Comparison of ENCODE assay signal across 9 cellular contexts in the genomic region with DNA sequence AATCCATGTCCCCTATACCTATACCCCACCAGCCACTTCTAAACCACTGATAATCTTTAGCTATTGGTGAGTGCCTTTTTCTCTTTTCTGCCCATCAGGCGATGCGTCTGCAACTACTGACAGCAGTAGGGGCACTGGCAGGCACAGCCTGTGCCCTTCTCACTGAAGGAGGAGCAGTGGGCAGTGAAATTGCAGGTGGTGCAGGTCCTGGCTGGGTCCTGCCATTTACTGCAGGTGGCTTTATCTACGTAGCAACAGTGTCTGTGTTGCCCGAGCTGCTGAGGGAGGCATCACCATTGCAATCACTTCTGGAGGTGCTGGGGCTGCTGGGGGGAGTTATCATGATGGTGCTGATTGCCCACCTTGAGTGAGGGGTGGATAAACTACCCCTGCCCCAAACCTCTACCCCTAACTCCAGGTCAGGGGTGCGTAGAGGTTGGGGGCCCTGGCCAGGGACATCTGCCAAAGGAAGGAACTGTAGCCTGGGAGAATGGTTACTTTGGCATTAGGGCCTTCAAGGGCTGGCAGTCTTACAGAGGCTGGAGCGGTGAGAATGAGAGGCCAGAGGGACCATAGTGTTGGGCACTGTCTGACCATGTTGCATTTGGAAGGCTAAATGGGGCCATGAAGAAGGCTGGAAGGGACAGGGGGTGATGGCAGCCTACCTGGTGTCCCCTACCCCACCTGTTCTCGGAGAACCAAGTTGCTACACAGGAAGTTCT. TPM values are rescaled to one million over a fixed set of nuclear protein-coding genes. Genes with fewer than 3 reads are reported as not detected.
DNase-seq lines count a peak whose midpoint lies in the region; ATAC-seq and TF ChIP-seq lines count a peak whose summit lies in the region.
"Had no signal": no experiment of that assay in that cellular context is flagged by ENCODE, and none has a peak within 500 bp of the region (broad histone marks: within the 10 kb centered on the region; RNA-seq: fewer than 3 reads in every experiment).

No MANE protein-coding gene starts in this region.

- peak overlapping the region; percentile 80 for H3K27ac Mint-ChIP-seq in CD4-positive, alpha-beta T cell
- peak overlapping the region; percentile 78 for H3K27ac Mint-ChIP-seq in neural crest cell (ENCODE audit: unreplicated experiment)

- POLR2A ChIA-PET in CD4-positive, alpha-beta T cell (lab: Charles Lee), result no interaction called here

- no peaks in the 10 kb centered on the region for H3K27me3 Mint-ChIP-seq in CD4-positive, alpha-beta T cell
- no peaks in the 10 kb centered on the region for H3K27me3 Mint-ChIP-seq in neural crest cell (ENCODE audit: low read depth)

- ATAC-seq in CD4-positive, alpha-beta T cell (ENCODE audit: poor library complexity), result no peak
- no peak for ATAC-seq in GM21447 (IDR thresholded peaks at IDR 0.05; ENCODE audit: unreplicated experiment)

- no peaks in the 10 kb centered on the region for H3K9me3 ChIP-seq in CD4-positive, alpha-beta T cell (ENCODE audit: control insufficient read depth, low read length)
- no peaks in the 10 kb centered on the region for H3K9me3 ChIP-seq in KOPT-K1 (ENCODE audit: insufficient read depth, low read length, poor library complexity, severe bottlenecking)
- H3K9me3 ChIP-seq in breast epithelium, result no peaks in the 10 kb centered on the region

- H3K4me3 ChIP-seq in breast epithelium, result peak overlapping the region in 2 of 3 donors; percentile 74 to 87

- TF ChIP-seq CTCF in CD4-positive, alpha-beta T cell (IDR thresholded peaks at IDR 0.05), result no peak
- no peak for TF ChIP-seq CTCF in breast epithelium (IDR thresholded peaks at IDR 0.05)
- TF ChIP-seq CTCF in neural crest cell (conservative IDR thresholded peaks at IDR 0.05), result no peak

- H3K4me1 Mint-ChIP-seq in CD4-positive, alpha-beta T cell (ENCODE audit: low read depth), result peaks cover 71% of the 10 kb centered on the region
- peaks cover 74% of the 10 kb centered on the region for H3K4me1 Mint-ChIP-seq in neural crest cell

- no peak for TF ChIP-seq POLR2A in breast epithelium (IDR thresholded peaks at IDR 0.05)

- CTCF ChIA-PET in CD4-positive, alpha-beta T cell (lab: Charles Lee), result interaction anchor here (3.1 kb wide), 1 partner anchor 45 kb away, joined by 11 read pairs; no protein-coding TSS in a partner anchor

- H3K27ac ChIP-seq in CD4-positive, alpha-beta T cell (ENCODE audit: low read depth, low read length), result no peak overlapping the region
- H3K27ac ChIP-seq in KOPT-K1 (ENCODE audit: low read depth, low read length, poor library complexity, severe bottlenecking) (peak overlapping the region; percentile 73), breast epithelium (peak overlapping the region; percentile 81 to 85)

- intact Hi-C loops in CD4-positive, alpha-beta T cell (cut with DNase I, micrococcal nuclease), result loop anchor here (5.0 to 10.0 kb wide), 5 partner anchors 189 to 1539 kb away; partner anchors contain the start of genes C6orf47 (in 1 of the 2), CSNK2B (in 1 of the 2), FKBPL (in 1 of the 2) and GPANK1 (in 1 of the 2)
- intact Hi-C loops in breast epithelium (cut with DNase I; ENCODE audit: low total_unique reads), result no loop called here

- H3K4me1 ChIP-seq in breast epithelium, result peaks cover 15 to 33% of the 10 kb centered on the region in 2 donors

- H3K4me3 Mint-ChIP-seq in CD4-positive, alpha-beta T cell, result peak overlapping the region; percentile 90
- H3K4me3 Mint-ChIP-seq in neural crest cell, result peak overlapping the region; percentile 99

- H3K9me3 Mint-ChIP-seq in CD4-positive, alpha-beta T cell, result no peaks in the 10 kb centered on the region
- H3K9me3 Mint-ChIP-seq in neural crest cell, result no peaks in the 10 kb centered on the region

- H3K27me3 ChIP-seq in CD4-positive, alpha-beta T cell (ENCODE audit: control insufficient read depth, insufficient read depth, low read length), result no peaks in the 10 kb centered on the region
- H3K27me3 ChIP-seq in breast epithelium, result no peaks in the 10 kb centered on the region

- H3K36me3 Mint-ChIP-seq in CD4-positive, alpha-beta T cell (ENCODE audit: low read depth), result peaks cover 60% of the 10 kb centered on the region
- peaks cover 22% of the 10 kb centered on the region for H3K36me3 Mint-ChIP-seq in neural crest cell (ENCODE audit: low read depth)

- DNase-seq in CD4-positive, alpha-beta T cell, result no peak
- DNase-seq in breast epithelium (ENCODE audit: low spot score in 2 of 2) (no peak), neural crest cell (ENCODE audit: low read depth, low spot score) (no peak), OCI-M2 (lab: John Stamatoyannopoulos, UW; ENCODE audit: unreplicated experiment) (no peak), NCI-H2081 treated with DMSO at 0.1 percent for 48 hours (lab: John Stamatoyannopoulos, UW) (no peak), dedifferentiated amniotic fluid mesenchymal stem cell (ENCODE audit: extremely low spot score) (no peak)
- DNase-seq: NCI-H1417 treated with DMSO at 0.1 percent for 48 hours had no signal

- H3K36me3 ChIP-seq in KOPT-K1 (ENCODE audit: insufficient read depth, low read length) (peaks cover 25% of the 10 kb centered on the region), breast epithelium (no peaks in the 10 kb centered on the region)

RNA-seq across cellular contexts. Expression of gene HSD17B8, which starts 0.9 kb away (rescaled TPM):
- 10 to 100 TPM in 1 of 2 experiments, 1 to 10 TPM in 1; 8.6 to 10.5 TPM for total RNA-seq in CD4-positive, alpha-beta T cell
- 10 to 100 TPM; 17.0 to 33.8 (median 18.4) TPM for total RNA-seq in breast epithelium
- total RNA-seq in neural crest cell, result 3.3 and 4.4 TPM in 2 replicates

RNA-seq across cellular contexts. Expression of gene SLC39A7, which starts 2.9 kb away (rescaled TPM):
- total RNA-seq in CD4-positive, alpha-beta T cell, result 1 to 10 TPM; 8.6 to 9.6 TPM
- total RNA-seq in breast epithelium, result 10 to 100 TPM; 55.0 to 79.3 (median 74.1) TPM
- 95.7 and 103 TPM in 2 replicates for total RNA-seq in neural crest cell

RNA-seq across cellular contexts. Expression of gene RXRB, which starts 3.1 kb away (rescaled TPM):
- total RNA-seq in CD4-positive, alpha-beta T cell, result 10 to 100 TPM; 42.9 to 45.0 TPM
- total RNA-seq in breast epithelium (10 to 100 TPM; 27.4 to 39.1 (median 27.5) TPM), neural crest cell (31.8 and 33.1 TPM in 2 replicates)

RNA-seq across cellular contexts. Expression of gene RING1, which starts 4.7 kb away (rescaled TPM):
- 10 to 100 TPM; 27.1 to 28.6 TPM for total RNA-seq in CD4-positive, alpha-beta T cell
- total RNA-seq in breast epithelium (10 to 100 TPM; 11.8 to 20.6 (median 19.5) TPM), neural crest cell (61.2 and 61.7 TPM in 2 replicates)

RNA-seq across cellular contexts. Expression of gene COL11A2, which starts 11.3 kb away (rescaled TPM):
- 1 to 10 TPM; 2.8 to 3.0 TPM for total RNA-seq in CD4-positive, alpha-beta T cell
- total RNA-seq in breast epithelium (1 to 10 TPM in 1 of 3 donors, under 1 TPM in 2; 0.32 to 1.0 (median 0.98) TPM), neural crest cell (4.2 and 5.9 TPM in 2 replicates)
